ENCODE assay signal across 22 cellular contexts in the genomic region with DNA sequence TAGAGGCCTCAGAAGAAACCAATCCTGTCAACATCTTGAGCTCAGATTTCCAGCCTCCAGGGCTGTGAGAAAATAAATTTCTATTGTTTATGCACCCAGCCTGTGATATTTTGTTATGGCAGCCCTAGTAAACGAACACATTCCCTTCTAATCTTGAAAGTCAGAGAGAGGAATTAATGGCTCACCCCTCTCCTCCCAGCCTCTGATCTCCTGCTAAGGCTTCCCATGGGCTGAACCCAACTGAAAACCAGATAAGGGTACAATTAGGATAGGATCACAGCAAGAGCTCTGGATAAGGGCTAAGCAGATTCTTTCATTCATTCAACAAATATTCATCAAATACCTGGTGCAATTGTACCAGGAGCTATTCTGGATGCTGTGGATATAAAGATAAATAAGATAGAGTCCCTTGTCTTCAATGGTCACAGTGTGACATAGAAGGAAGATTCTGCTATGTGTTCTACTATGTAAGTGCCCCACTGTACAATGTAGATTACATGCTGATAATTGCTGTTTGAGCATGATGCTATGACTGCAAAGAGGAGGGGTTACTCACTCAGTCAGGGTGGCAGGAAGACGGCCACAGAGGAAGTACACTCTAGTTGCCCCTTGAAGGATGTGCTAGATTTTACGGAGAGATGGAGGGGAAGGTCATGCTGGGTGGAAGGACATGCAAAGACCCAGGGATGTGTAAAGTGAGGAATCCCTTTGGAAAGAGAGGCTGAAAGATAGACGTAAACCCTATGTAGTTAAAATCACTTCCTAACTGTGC.
DNase-seq lines count a peak whose midpoint lies in the region; ATAC-seq, FAIRE-seq and TF ChIP-seq lines count a peak whose summit lies in the region.
"Had no signal": no experiment of that assay in that cellular context is flagged by ENCODE, and none has a peak within 500 bp of the region (broad histone marks: within the 10 kb centered on the region; RNA-seq: fewer than 3 reads in every experiment).

No MANE protein-coding gene starts in this region.

- POLR2A ChIA-PET in CD8-positive, alpha-beta T cell (lab: Charles Lee) = no interaction called here
- POLR2A ChIA-PET in naive thymus-derived CD8-positive, alpha-beta T cell (lab: Charles Lee) = no interaction called here

- H4K20me1 ChIP-seq in Loucy (ENCODE audit: insufficient read depth, low read length, poor library complexity, severe bottlenecking) = no peaks in the 10 kb centered on the region

- H3K9me3 Mint-ChIP-seq in CD8-positive, alpha-beta T cell = no peaks in the 10 kb centered on the region
- H3K9me3 Mint-ChIP-seq in naive thymus-derived CD8-positive, alpha-beta T cell = no peaks in the 10 kb centered on the region
- H3K9me3 Mint-ChIP-seq: neural crest cell had no signal

- peak; percentile 69 for ATAC-seq in CD8-positive, alpha-beta T cell
- ATAC-seq in naive thymus-derived CD8-positive, alpha-beta T cell = peak; percentile 59 to 85
- no peak for ATAC-seq in pancreas
- ATAC-seq: GM12878, PC-3 had no signal

- no peak for TF ChIP-seq POLR2A in lower leg skin (IDR thresholded peaks at IDR 0.05)

- intact Hi-C loops in CD8-positive, alpha-beta T cell (cut with DNase I, micrococcal nuclease) = no loop called here
- intact Hi-C loops in lower leg skin (cut with DNase I; ENCODE audit: low total_unique reads) (no loop called here), pancreas (cut with DNase I) (loop anchor here in 1 of 3 donors (10.0 kb wide), 1 partner anchor 58 kb away; no protein-coding TSS in a partner anchor)

- peaks cover 10% of the 10 kb centered on the region for H3K4me1 ChIP-seq in CD8-positive, alpha-beta T cell (ENCODE audit: insufficient read depth, low read length)
- peaks cover 16% of the 10 kb centered on the region for H3K4me1 ChIP-seq in Loucy (ENCODE audit: insufficient read depth, low read length, poor library complexity, severe bottlenecking)
- H3K4me1 ChIP-seq in pancreas = peaks cover 10 to 11% (median 11%) of the 10 kb centered on the region in 3 donors

- no peak overlapping the region for H3K4me3 ChIP-seq in CD8-positive, alpha-beta T cell (ENCODE audit: low read depth, low read length)
- H3K4me3 ChIP-seq in Loucy (ENCODE audit: low read length, poor library complexity, severe bottlenecking) (no peak overlapping the region), lower leg skin (ENCODE audit: low read depth, poor library complexity, severe bottlenecking) (no peak overlapping the region), pancreas (no peak overlapping the region)
- H3K4me3 ChIP-seq: esophagus muscularis mucosa, GM12878, lung, SJCRH30, thoracic aorta had no signal

- no peaks in the 10 kb centered on the region for H3K27me3 ChIP-seq in CD8-positive, alpha-beta T cell (ENCODE audit: insufficient read depth, low read length)
- H3K27me3 ChIP-seq in Loucy (ENCODE audit: insufficient read depth, low read length, poor library complexity, severe bottlenecking) (no peaks in the 10 kb centered on the region), pancreas (no peaks in the 10 kb centered on the region)
- H3K27me3 ChIP-seq: esophagus muscularis mucosa, SJCRH30 had no signal

- no peak for TF ChIP-seq CTCF in CD8-positive, alpha-beta T cell (IDR thresholded peaks at IDR 0.05)
- no peak for TF ChIP-seq CTCF in Loucy (conservative IDR thresholded peaks at IDR 0.05; ENCODE audit: low read length)
- TF ChIP-seq CTCF in lower leg skin (IDR thresholded peaks at IDR 0.05) = no peak
- TF ChIP-seq CTCF in pancreas (IDR thresholded peaks at IDR 0.05) = no peak

- peak in 2 of 7 experiments; percentile 25 to 50 for DNase-seq in CD8-positive, alpha-beta T cell
- DNase-seq in central memory CD4-positive, alpha-beta T cell = peak; percentile 8
- peak in 2 of 10 donors; percentile 22 to 25 for DNase-seq in naive thymus-derived CD8-positive, alpha-beta T cell
- DNase-seq in lower leg skin (ENCODE audit: low spot score in 2 of 2) = no peak
- DNase-seq in DMS114 treated with DMSO at 0.1 percent for 48 hours (lab: John Stamatoyannopoulos, UW; ENCODE audit: unreplicated experiment) = no peak
- no peak for DNase-seq in pancreas
- no peak for DNase-seq in NCI-H1092 treated with DMSO at 0.1 percent for 48 hours (lab: John Stamatoyannopoulos, UW)
- DNase-seq: activated CD4-positive, alpha-beta T cell treated with anti-CD3 and anti-CD28 coated beads for 48 hours; AML-193; amniotic stem cell; GDM1; NCI-H1092; NCI-H774; PC-3; SJCRH30; T-helper 9 cell had no signal

- H2AFZ ChIP-seq in Loucy (ENCODE audit: low read length) = peak overlapping the region; percentile 35

- CTCF ChIA-PET in CD8-positive, alpha-beta T cell (lab: Charles Lee) = interaction anchor here (0.6 kb wide), 1 partner anchor 11 kb away, joined by 3 read pairs; no protein-coding TSS in a partner anchor

- H3K27ac Mint-ChIP-seq in CD8-positive, alpha-beta T cell = peak overlapping the region; percentile 52
- peak overlapping the region in 3 of 10 donors; percentile 6 to 36 (median 35) for H3K27ac Mint-ChIP-seq in naive thymus-derived CD8-positive, alpha-beta T cell

- no peaks in the 10 kb centered on the region for H3K9me3 ChIP-seq in CD8-positive, alpha-beta T cell (ENCODE audit: low read length)
- H3K9me3 ChIP-seq in Loucy (ENCODE audit: insufficient read depth, low read depth, low read length) (no peaks in the 10 kb centered on the region), pancreas (no peaks in the 10 kb centered on the region)
- H3K9me3 ChIP-seq: esophagus muscularis mucosa, SJCRH30, thoracic aorta had no signal

- H3K4me2 ChIP-seq in Loucy (ENCODE audit: low read depth, low read length, poor library complexity, severe bottlenecking) = peak overlapping the region; percentile 21

- no peak overlapping the region for H3K27ac ChIP-seq in CD8-positive, alpha-beta T cell (ENCODE audit: low read depth, low read length)
- H3K27ac ChIP-seq in pancreas = no peak overlapping the region
- H3K27ac ChIP-seq: esophagus muscularis mucosa, SJCRH30, thoracic aorta had no signal

- H3K79me2 ChIP-seq in Loucy (ENCODE audit: insufficient read depth, low read length) = no peaks in the 10 kb centered on the region

- no peaks in the 10 kb centered on the region for H3K27me3 Mint-ChIP-seq in CD8-positive, alpha-beta T cell (ENCODE audit: low read depth)
- no peaks in the 10 kb centered on the region for H3K27me3 Mint-ChIP-seq in naive thymus-derived CD8-positive, alpha-beta T cell

- H3K4me3 Mint-ChIP-seq in CD8-positive, alpha-beta T cell = no peak overlapping the region
- peak overlapping the region in 1 of 10 donors; percentile 5 for H3K4me3 Mint-ChIP-seq in naive thymus-derived CD8-positive, alpha-beta T cell
- H3K4me3 Mint-ChIP-seq: neural crest cell had no signal

- H3K4me1 Mint-ChIP-seq in CD8-positive, alpha-beta T cell (ENCODE audit: low read depth) = peaks cover 22% of the 10 kb centered on the region
- H3K4me1 Mint-ChIP-seq in naive thymus-derived CD8-positive, alpha-beta T cell = peaks cover 7 to 28% (median 23%) of the 10 kb centered on the region in 4 donors

- H3K9me2 ChIP-seq in Loucy (replicated peaks; ENCODE audit: low read depth, low read length) = no peaks in the 10 kb centered on the region

- H3F3A ChIP-seq in Loucy (ENCODE audit: low read depth) = no peaks in the 10 kb centered on the region

- no peak for FAIRE-seq in pancreas (lab: Jason Lieb, UNC)
- FAIRE-seq: GM12878 had no signal

- H3K36me3 ChIP-seq in CD8-positive, alpha-beta T cell (ENCODE audit: insufficient read depth, low read length) = no peaks in the 10 kb centered on the region
- H3K36me3 ChIP-seq in Loucy (ENCODE audit: insufficient read depth, low read length) = no peaks in the 10 kb centered on the region
- no peaks in the 10 kb centered on the region for H3K36me3 ChIP-seq in pancreas
- H3K36me3 ChIP-seq: esophagus muscularis mucosa, SJCRH30, thoracic aorta had no signal

- H3K9ac ChIP-seq in Loucy (ENCODE audit: low read depth, low read length, poor library complexity, severe bottlenecking) = no peak overlapping the region

- no peaks in the 10 kb centered on the region for H3K36me3 Mint-ChIP-seq in CD8-positive, alpha-beta T cell
- no peaks in the 10 kb centered on the region for H3K36me3 Mint-ChIP-seq in naive thymus-derived CD8-positive, alpha-beta T cell

- 72 to 76% methylated on average over 4 of the region's 4 CpGs for WGBS in lower leg skin, 2 donors
- WGBS in pancreas, 2 donors = 69 to 70% methylated on average over 4 of the region's 4 CpGs

Comparison
In these comparisons a context has a peak if more than half of its experiments do, and no peak if none do; other contexts are left out.
1. ATAC-seq: peak in CD8-positive, alpha-beta T cell (single experiment) and naive thymus-derived CD8-positive, alpha-beta T cell (2 of 2); none in pancreas (0 of 4).